ENCODE assay signal across 8 cellular contexts in the genomic region with DNA sequence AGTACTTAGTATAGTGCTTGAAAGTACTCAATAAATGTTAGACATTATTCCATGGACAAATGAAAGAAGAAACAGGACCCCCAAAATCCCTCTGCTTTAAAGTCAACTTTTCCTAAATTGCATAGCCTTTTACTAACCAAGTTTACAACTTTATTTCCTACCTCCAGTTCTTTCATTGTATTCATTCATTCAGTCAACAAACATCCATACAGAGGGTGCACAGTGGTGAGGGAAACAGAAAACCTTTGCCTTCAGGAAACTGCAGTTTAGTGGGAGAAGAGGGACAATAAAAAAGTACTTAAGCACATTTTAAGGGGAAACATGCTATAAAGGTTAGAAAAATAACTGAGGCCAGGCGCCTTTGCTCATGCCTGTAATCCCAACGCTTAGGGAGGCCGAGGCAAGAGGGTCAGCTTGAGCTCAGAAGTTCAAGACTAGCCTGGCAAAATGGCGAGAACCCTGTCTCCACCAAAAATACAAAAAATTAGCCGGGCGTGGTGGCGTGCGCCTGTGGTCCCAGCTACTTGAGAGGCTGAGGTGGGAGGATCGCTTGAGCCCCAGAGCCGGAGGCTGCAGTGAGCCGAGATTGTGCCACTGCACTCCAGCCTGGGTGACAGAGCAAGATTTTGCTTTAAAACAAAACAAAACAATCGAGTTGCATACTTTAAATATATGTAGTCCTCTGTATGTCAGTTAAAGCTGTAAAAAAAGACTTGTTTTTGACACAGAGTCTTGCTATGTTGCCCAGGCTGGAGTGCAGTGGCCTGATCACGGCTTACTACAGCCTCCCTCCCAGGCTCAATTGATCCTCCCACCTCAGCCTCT. TPM values are rescaled to one million over a fixed set of nuclear protein-coding genes. Genes with fewer than 3 reads are reported as not detected.
DNase-seq lines count a peak whose midpoint lies in the region; ATAC-seq and TF ChIP-seq lines count a peak whose summit lies in the region.

No MANE protein-coding gene starts in this region.

- H3K36me3 ChIP-seq in HEK293 (ENCODE audit: control insufficient read depth in 2 of 2, insufficient read depth in 1 of 2, low read length in 2 of 2) (no peaks in the 10 kb centered on the region), hepatocyte (replicated peaks; ENCODE audit: insufficient read depth, low read depth) (no peaks in the 10 kb centered on the region), spleen (no peaks in the 10 kb centered on the region)

- H3K9me3 Mint-ChIP-seq in activated CD4-positive, alpha-beta memory T cell treated with anti-CD3 and anti-CD28 coated beads, Interleukin-2, amount 10 ng/mL, durations not matched to agents 7 days and 5 days, result no peaks in the 10 kb centered on the region

- H3K27me3 Mint-ChIP-seq in activated CD4-positive, alpha-beta memory T cell treated with anti-CD3 and anti-CD28 coated beads, Interleukin-2, amount 10 ng/mL, durations not matched to agents 7 days and 5 days, result no peaks in the 10 kb centered on the region

- 94% methylated on average over 13 of the region's 13 CpGs for WGBS in hepatocyte (ENCODE audit: low lambda C conversion rate, missing lambda C conversion rate)
- WGBS in spleen, 5 donors, result 91 to 95% (median 94%) methylated on average over 13 of the region's 13 CpGs

- DNase-seq in activated CD4-positive, alpha-beta memory T cell treated with anti-CD3 and anti-CD28 coated beads, Interleukin-2, amount 10 ng/mL, durations not matched to agents 7 days and 5 days, result no peak
- DNase-seq in hepatocyte (ENCODE audit: low spot score) (no peak), spleen (no peak), NCI-H446 treated with DMSO at 0.1 percent for 48 hours (lab: John Stamatoyannopoulos, UW) (no peak), KG1 (lab: John Stamatoyannopoulos, UW) (no peak)

- H3K27ac Mint-ChIP-seq in activated CD4-positive, alpha-beta memory T cell treated with anti-CD3 and anti-CD28 coated beads, Interleukin-2, amount 10 ng/mL, durations not matched to agents 7 days and 5 days, result peak overlapping the region; percentile 95

- TF ChIP-seq CTCF in HEK293 (tag by site-specific recombination; IDR thresholded peaks at IDR 0.05) (no peak), hepatocyte (IDR thresholded peaks at IDR 0.05; ENCODE audit: poor library complexity) (no peak), spleen (IDR thresholded peaks at IDR 0.05 in 8 of 11, conservative IDR thresholded peaks at IDR 0.05 in 3 of 11) (no peak)

- H3K36me3 Mint-ChIP-seq in activated CD4-positive, alpha-beta memory T cell treated with anti-CD3 and anti-CD28 coated beads, Interleukin-2, amount 10 ng/mL, durations not matched to agents 7 days and 5 days (ENCODE audit: low read depth), result peaks cover 7% of the 10 kb centered on the region

- POLR2A ChIA-PET in HEK293 (lab: Yijun Ruan, JAX), result interaction anchor here (0.6 to 3.3 kb wide), 3 partner anchors 14 to 39 kb away, joined by 7 to 16 read pairs (median 9); no protein-coding TSS in a partner anchor
- POLR2A ChIA-PET in activated CD4-positive, alpha-beta memory T cell treated with anti-CD3 and anti-CD28 coated beads, Interleukin-2, amount 10 ng/mL, durations not matched to agents 7 days and 5 days (lab: Charles Lee), result interaction anchor here (0.9 to 9.4 kb wide), 19 partner anchors 11 to 711 kb away, joined by 3 to 115 read pairs (median 10); partner anchors contain the start of genes INTS14, RAB11A and RNU5B-1

- H3K79me2 ChIP-seq in hepatocyte, result peaks cover 30% of the 10 kb centered on the region

- H3K27ac ChIP-seq in HEK293 (ENCODE audit: extremely low read depth, low read depth, low read length) (peak overlapping the region; percentile 81), hepatocyte (peak overlapping the region; percentile 97), spleen (peak overlapping the region; percentile 98 to 100 (median 99))

- H4K20me1 ChIP-seq in hepatocyte (ENCODE audit: insufficient read depth, poor library complexity, severe bottlenecking), result no peaks in the 10 kb centered on the region

- H3K4me2 ChIP-seq in hepatocyte, result peak overlapping the region; percentile 78

- H3K4me1 ChIP-seq in HEK293 (ENCODE audit: control insufficient read depth, insufficient read depth, low read length) (peaks cover 11% of the 10 kb centered on the region), hepatocyte (ENCODE audit: insufficient read depth) (peaks cover 13% of the 10 kb centered on the region), spleen (peaks cover 21 to 61% (median 43%) of the 10 kb centered on the region in 6 donors)

- CTCF ChIA-PET in HEK293 (lab: Yijun Ruan, JAX), result interaction anchor here (0.5 to 4.3 kb wide), 2 partner anchors 14 to 155 kb away, joined by 4 to 14 read pairs; no protein-coding TSS in a partner anchor
- CTCF ChIA-PET in activated CD4-positive, alpha-beta memory T cell treated with anti-CD3 and anti-CD28 coated beads, Interleukin-2, amount 10 ng/mL, durations not matched to agents 7 days and 5 days (lab: Charles Lee), result interaction anchor here (1.4 to 6.8 kb wide), 6 partner anchors 13 to 76 kb away, joined by 3 to 34 read pairs (median 9); partner anchors contain the start of gene RAB11A

- H3K4me3 Mint-ChIP-seq in activated CD4-positive, alpha-beta memory T cell treated with anti-CD3 and anti-CD28 coated beads, Interleukin-2, amount 10 ng/mL, durations not matched to agents 7 days and 5 days, result peak overlapping the region; percentile 83

- H3K4me3 ChIP-seq in HEK293 (ENCODE audit: low read depth, low read length) (peak overlapping the region; percentile 70), hepatocyte (peak overlapping the region; percentile 59), spleen (peak overlapping the region; percentile 65 to 83 (median 74))

- intact Hi-C loops in spleen (cut with DNase I; ENCODE audit: low total_unique reads), result no loop called here

- H2AFZ ChIP-seq in hepatocyte, result peak overlapping the region; percentile 51

- no peaks in the 10 kb centered on the region for H3K9me3 ChIP-seq in HEK293 (ENCODE audit: control insufficient read depth, insufficient read depth, low read depth, low read length)
- H3K9me3 ChIP-seq in hepatocyte (ENCODE audit: low read depth), result no peaks in the 10 kb centered on the region
- no peaks in the 10 kb centered on the region for H3K9me3 ChIP-seq in spleen

- no peaks in the 10 kb centered on the region for H3K9me2 ChIP-seq in hepatocyte (replicated peaks; ENCODE audit: insufficient read depth)

- peaks cover 70% of the 10 kb centered on the region for H3K4me1 Mint-ChIP-seq in activated CD4-positive, alpha-beta memory T cell treated with anti-CD3 and anti-CD28 coated beads, Interleukin-2, amount 10 ng/mL, durations not matched to agents 7 days and 5 days

- H3K27me3 ChIP-seq in hepatocyte, result no peaks in the 10 kb centered on the region
- H3K27me3 ChIP-seq in spleen (replicated peaks in 1 of 7), result no peaks in the 10 kb centered on the region

- TF ChIP-seq POLR2A in spleen (IDR thresholded peaks at IDR 0.05), result no peak

- ATAC-seq in GM19328 (IDR thresholded peaks at IDR 0.05; ENCODE audit: unreplicated experiment) (no peak), HG03175 (IDR thresholded peaks at IDR 0.05; ENCODE audit: unreplicated experiment) (no peak)

TF ChIP-seq in HEK293, 187 proteins besides CTCF, POLR2A, EP300 and RAD21 (continues in another document):
- TF ChIP-seq ZNF558 (tag by site-specific recombination; IDR thresholded peaks at IDR 0.05), result no peak
- TF ChIP-seq ELK4 (IDR thresholded peaks at IDR 0.05; ENCODE audit: borderline replicate concordance, low read depth, low read length), result no peak
- peak; percentile 90 for TF ChIP-seq ZNF121 (tag by site-specific recombination; IDR thresholded peaks at IDR 0.05)
- no peak for TF ChIP-seq ZNF621 (tag by site-specific recombination; IDR thresholded peaks at IDR 0.05)
- no peak for TF ChIP-seq KLF8 (tag by site-specific recombination; IDR thresholded peaks at IDR 0.05)
- TF ChIP-seq, protein P1, sequence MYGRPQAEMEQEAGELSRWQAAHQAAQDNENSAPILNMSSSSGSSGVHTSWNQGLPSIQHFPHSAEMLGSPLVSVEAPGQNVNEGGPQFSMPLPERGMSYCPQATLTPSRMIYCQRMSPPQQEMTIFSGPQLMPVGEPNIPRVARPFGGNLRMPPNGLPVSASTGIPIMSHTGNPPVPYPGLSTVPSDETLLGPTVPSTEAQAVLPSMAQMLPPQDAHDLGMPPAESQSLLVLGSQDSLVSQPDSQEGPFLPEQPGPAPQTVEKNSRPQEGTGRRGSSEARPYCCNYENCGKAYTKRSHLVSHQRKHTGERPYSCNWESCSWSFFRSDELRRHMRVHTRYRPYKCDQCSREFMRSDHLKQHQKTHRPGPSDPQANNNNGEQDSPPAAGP (tag by site-specific recombination; IDR thresholded peaks at IDR 0.05), result no peak
- TF ChIP-seq ZNF513 (tag by site-specific recombination; IDR thresholded peaks at IDR 0.05), result no peak
- no peak for TF ChIP-seq ZNF76 (tag by site-specific recombination; IDR thresholded peaks at IDR 0.05; ENCODE audit: borderline replicate concordance, low read depth)

RNA-seq across cellular contexts. Expression of gene DENND4A, which starts 1.1 kb away (rescaled TPM):
- 10 to 100 TPM; 40.4 to 41.1 TPM for total RNA-seq in activated CD4-positive, alpha-beta memory T cell treated with anti-CD3 and anti-CD28 coated beads, Interleukin-2, amount 10 ng/mL, durations not matched to agents 7 days and 5 days
- total RNA-seq in hepatocyte (19.7 and 20.7 TPM in 2 replicates), spleen (10 to 100 TPM; 53.1 to 88.2 (median 61.5) TPM)
- polyA plus RNA-seq in hepatocyte (3.2 and 3.9 TPM in 2 replicates), spleen (10 to 100 TPM in 1 of 3 donors, 1 to 10 TPM in 2; 9.4 to 11.1 (median 9.9) TPM)
